Comparison of ENCODE assay signal across 9 cellular contexts in genomic region chr15:98801234-98801561, GRCh38.
A peak's percentile ranks its signal among the peaks of the same experiment; 100 is the strongest.
DNase-seq lines count a peak whose midpoint lies in the region; ATAC-seq and TF ChIP-seq lines count a peak whose summit lies in the region.
"Had no signal": no experiment of that assay in that cellular context is flagged by ENCODE, and none has a peak within 500 bp of the region (broad histone marks: within the 10 kb centered on the region; RNA-seq: fewer than 3 reads in every experiment).

No MANE protein-coding gene starts in this region.

- POLR2A ChIA-PET in activated CD4-positive, alpha-beta memory T cell treated with anti-CD3 and anti-CD28 coated beads for 36 hours (lab: Charles Lee) = no interaction called here

- peaks cover 9 to 32% (median 25%) of the 10 kb centered on the region in 5 donors for H3K4me1 ChIP-seq in subcutaneous abdominal adipose tissue (ENCODE audit: control insufficient read depth in 5 of 5, insufficient read depth in 5 of 5, low read length in 5 of 5)

- H3K27me3 Mint-ChIP-seq in activated T-cell treated with anti-CD3 and anti-CD28 coated beads, Interleukin-2, amount 50 U/mL, for 24 hours = no peaks in the 10 kb centered on the region
- H3K27me3 Mint-ChIP-seq in activated CD4-positive, alpha-beta memory T cell treated with anti-CD3 and anti-CD28 coated beads for 36 hours = no peaks in the 10 kb centered on the region
- H3K27me3 Mint-ChIP-seq: activated CD4-positive, alpha-beta T cell treated with anti-CD3 and anti-CD28 coated beads, Interleukin-2, amount 10 ng/mL, durations not matched to agents 7 days and 5 days had no signal

- H3K4me3 ChIP-seq in WERI-Rb-1 (ENCODE audit: low read depth, low read length) (no peak overlapping the region), subcutaneous abdominal adipose tissue (ENCODE audit: low read depth in 1 of 5, low read length in 5 of 5) (no peak overlapping the region)

- intact Hi-C loops in activated CD4-positive, alpha-beta memory T cell treated with anti-CD3 and anti-CD28 coated beads for 36 hours (cut with micrococcal nuclease) = no loop called here

- H3K9me3 ChIP-seq in WERI-Rb-1 (ENCODE audit: severe bottlenecking) (no peaks in the 10 kb centered on the region), subcutaneous abdominal adipose tissue (ENCODE audit: control insufficient read depth in 5 of 5, low read length in 5 of 5) (no peaks in the 10 kb centered on the region)

- no peak overlapping the region for H3K4me3 Mint-ChIP-seq in activated T-cell treated with anti-CD3 and anti-CD28 coated beads, Interleukin-2, amount 50 U/mL, for 24 hours
- H3K4me3 Mint-ChIP-seq in activated CD4-positive, alpha-beta memory T cell treated with anti-CD3 and anti-CD28 coated beads for 36 hours = no peak overlapping the region
- H3K4me3 Mint-ChIP-seq: activated CD4-positive, alpha-beta T cell treated with anti-CD3 and anti-CD28 coated beads, Interleukin-2, amount 10 ng/mL, durations not matched to agents 7 days and 5 days had no signal

- H3K9me3 Mint-ChIP-seq in activated T-cell treated with anti-CD3 and anti-CD28 coated beads, Interleukin-2, amount 50 U/mL, for 24 hours = no peaks in the 10 kb centered on the region
- no peaks in the 10 kb centered on the region for H3K9me3 Mint-ChIP-seq in activated CD4-positive, alpha-beta memory T cell treated with anti-CD3 and anti-CD28 coated beads for 36 hours
- H3K9me3 Mint-ChIP-seq: activated CD4-positive, alpha-beta T cell treated with anti-CD3 and anti-CD28 coated beads, Interleukin-2, amount 10 ng/mL, durations not matched to agents 7 days and 5 days had no signal

- H3K36me3 Mint-ChIP-seq in activated T-cell treated with anti-CD3 and anti-CD28 coated beads, Interleukin-2, amount 50 U/mL, for 24 hours (ENCODE audit: low read depth) = peaks cover 3% of the 10 kb centered on the region
- H3K36me3 Mint-ChIP-seq in activated CD4-positive, alpha-beta memory T cell treated with anti-CD3 and anti-CD28 coated beads for 36 hours = no peaks in the 10 kb centered on the region

- peak overlapping the region; percentile 71 for H3K27ac ChIP-seq in WERI-Rb-1
- H3K27ac ChIP-seq in subcutaneous abdominal adipose tissue (ENCODE audit: low read depth, low read length) = peak overlapping the region; percentile 11

- ATAC-seq in HG02610 (IDR thresholded peaks at IDR 0.05; ENCODE audit: unreplicated experiment) = no peak

- no peak for DNase-seq in activated T-cell treated with anti-CD3 and anti-CD28 coated beads, Interleukin-2, amount 50 U/mL, for 24 hours
- DNase-seq in activated T-cell treated with anti-CD3 and anti-CD28 coated beads, Interleukin-2, amount 50 U/mL, for 1 hour = no peak
- DNase-seq in WERI-Rb-1 (no peak), inferior parietal cortex (ENCODE audit: extremely low spot score) (peak; percentile 80), KG1 (lab: John Stamatoyannopoulos, UW) (no peak)
- no peak for DNase-seq in activated CD4-positive, alpha-beta memory T cell treated with anti-CD3 and anti-CD28 coated beads for 36 hours
- DNase-seq: activated CD4-positive, alpha-beta T cell treated with anti-CD3 and anti-CD28 coated beads, Interleukin-2, amount 10 ng/mL, durations not matched to agents 7 days and 5 days had no signal

- no peak overlapping the region for H3K9ac ChIP-seq in subcutaneous abdominal adipose tissue (ENCODE audit: low read length in 5 of 5)

- peak overlapping the region; percentile 69 for H3K27ac Mint-ChIP-seq in activated T-cell treated with anti-CD3 and anti-CD28 coated beads, Interleukin-2, amount 50 U/mL, for 24 hours
- no peak overlapping the region for H3K27ac Mint-ChIP-seq in activated CD4-positive, alpha-beta memory T cell treated with anti-CD3 and anti-CD28 coated beads for 36 hours
- H3K27ac Mint-ChIP-seq: activated CD4-positive, alpha-beta T cell treated with anti-CD3 and anti-CD28 coated beads, Interleukin-2, amount 10 ng/mL, durations not matched to agents 7 days and 5 days had no signal

- H3K27me3 ChIP-seq in WERI-Rb-1 (ENCODE audit: insufficient read depth, low read depth, severe bottlenecking) = no peaks in the 10 kb centered on the region
- peaks cover 0 to 4% (median 0%) of the 10 kb centered on the region in 5 donors for H3K27me3 ChIP-seq in subcutaneous abdominal adipose tissue (ENCODE audit: control insufficient read depth in 5 of 5, insufficient read depth in 4 of 5, low read length in 5 of 5)

- CTCF ChIA-PET in activated CD4-positive, alpha-beta memory T cell treated with anti-CD3 and anti-CD28 coated beads for 36 hours (lab: Charles Lee) = no interaction called here

- H3K36me3 ChIP-seq in WERI-Rb-1 (no peaks in the 10 kb centered on the region), subcutaneous abdominal adipose tissue (ENCODE audit: control insufficient read depth in 5 of 5, insufficient read depth in 5 of 5, low read length in 5 of 5) (no peaks in the 10 kb centered on the region)

- H3K4me1 Mint-ChIP-seq in activated T-cell treated with anti-CD3 and anti-CD28 coated beads, Interleukin-2, amount 50 U/mL, for 24 hours (ENCODE audit: low read depth) = peaks cover 62% of the 10 kb centered on the region
- H3K4me1 Mint-ChIP-seq in activated CD4-positive, alpha-beta memory T cell treated with anti-CD3 and anti-CD28 coated beads for 36 hours (ENCODE audit: low read depth) = peaks cover 17% of the 10 kb centered on the region

- TF ChIP-seq CTCF in WERI-Rb-1 (IDR thresholded peaks at IDR 0.05; ENCODE audit: low read depth, low read length) = no peak
